Comparison of ENCODE assay signal across 20 cellular contexts in genomic region chr2:131404794-131405193, GRCh38. TPM values are rescaled to one million over a fixed set of nuclear protein-coding genes. Genes with fewer than 3 reads are reported as not detected.
DNase-seq lines count a peak whose midpoint lies in the region; ATAC-seq, FAIRE-seq and TF ChIP-seq lines count a peak whose summit lies in the region.
"Had no signal": no experiment of that assay in that cellular context is flagged by ENCODE, and none has a peak within 500 bp of the region (broad histone marks: within the 10 kb centered on the region; RNA-seq: fewer than 3 reads in every experiment).

No MANE protein-coding gene starts in this region.

- dilution Hi-C loops in IMR-90 (cut with HindIII; ENCODE audit: low sequenced_read_pairs, unreplicated experiment): no loop called here

- H3K27me3 ChIP-seq in BLaER1: no peaks in the 10 kb centered on the region
- peaks cover 16% of the 10 kb centered on the region for H3K27me3 ChIP-seq in IMR-90 (ENCODE audit: control insufficient read depth, insufficient read depth, low read length)
- no peaks in the 10 kb centered on the region for H3K27me3 ChIP-seq in H1 (replicated peaks in 1 of 4; ENCODE audit: control insufficient read depth in 3 of 4, extremely low read depth in 1 of 4, insufficient read depth in 3 of 4, low read length in 3 of 4)
- H3K27me3 ChIP-seq in Peyer's patch: no peaks in the 10 kb centered on the region
- H3K27me3 ChIP-seq: BLaER1 treated with 17β-estradiol and CSF1 and Interleukin-3, amounts not matched to agents 10 nM and 100 nM had no signal

- H3K4me3 ChIP-seq in BLaER1 (no peak overlapping the region), IMR-90 (ENCODE audit: insufficient read depth, low read depth, low read length) (no peak overlapping the region), H1 (ENCODE audit: extremely low read depth in 1 of 4, insufficient read depth in 2 of 4, low read depth in 3 of 4, low read length in 4 of 4) (no peak overlapping the region), Peyer's patch (no peak overlapping the region)
- H3K4me3 ChIP-seq: BLaER1 treated with 17β-estradiol and CSF1 and Interleukin-3, amounts not matched to agents 10 nM and 100 nM; GM23248 had no signal

- H3K27me3 Mint-ChIP-seq in T-helper 2 cell treated with Interferon-gamma antibody and Interleukin-4, amounts not matched to agents 5 μg/mL and 100 μg/mL, for 36 hours (ENCODE audit: low read depth): peaks cover 29% of the 10 kb centered on the region

- no peaks in the 10 kb centered on the region for H3K79me2 ChIP-seq in H1 (ENCODE audit: control insufficient read depth in 1 of 2, insufficient read depth in 2 of 2, low read length in 2 of 2)

- no TSS peak for BruUV-seq in IMR-90 (replicated peaks; lab: Mats Ljungman, UMichigan)

- ATAC-seq in IMR-90 (ENCODE audit: low read depth): no peak
- ATAC-seq in HG03159 (IDR thresholded peaks at IDR 0.05; ENCODE audit: unreplicated experiment): no peak
- ATAC-seq in GM21619 (IDR thresholded peaks at IDR 0.05; ENCODE audit: unreplicated experiment): no peak
- ATAC-seq: CD8-positive, alpha-beta T cell; HepG2 had no signal

- TF ChIP-seq RAD21 in IMR-90 (IDR thresholded peaks at IDR 0.05; ENCODE audit: low read length): no peak
- no peak for TF ChIP-seq RAD21 in H1 (IDR thresholded peaks at IDR 0.05 in 1 of 2, conservative IDR thresholded peaks at IDR 0.05 in 1 of 2; ENCODE audit: low read depth in 2 of 2, low read length in 2 of 2)

- no peak overlapping the region for H3K14ac ChIP-seq in IMR-90 (replicated peaks; ENCODE audit: low read depth, low read length)
- no peak overlapping the region for H3K14ac ChIP-seq in H1 (ENCODE audit: insufficient read length)

- TF ChIP-seq CTCF in IMR-90 (conservative IDR thresholded peaks at IDR 0.05; ENCODE audit: low read depth, low read length) (no peak), H1 (IDR thresholded peaks at IDR 0.05; ENCODE audit: control extremely low read depth in 1 of 3, insufficient read depth in 1 of 3, low read depth in 1 of 3, low read length in 3 of 3) (no peak), Peyer's patch (IDR thresholded peaks at IDR 0.05) (no peak)

- H3K4me1 ChIP-seq in BLaER1 (no peaks in the 10 kb centered on the region), IMR-90 (ENCODE audit: control insufficient read depth, insufficient read depth, low read length) (no peaks in the 10 kb centered on the region), H1 (replicated peaks in 1 of 4; ENCODE audit: control insufficient read depth in 3 of 4, insufficient read depth in 4 of 4, low read length in 3 of 4) (peaks cover 0 to 2% (median 0%) of the 10 kb centered on the region in 4 experiments; a peak in 1 of 7 replicates), Peyer's patch (no peaks in the 10 kb centered on the region)
- H3K4me1 ChIP-seq: BLaER1 treated with 17β-estradiol and CSF1 and Interleukin-3, amounts not matched to agents 10 nM and 100 nM had no signal

- no peak for DNase-seq in T-helper 2 cell treated with Interferon-gamma antibody and Interleukin-4, amounts not matched to agents 5 μg/mL and 100 μg/mL, for 36 hours (ENCODE audit: low spot score)
- DNase-seq in T-helper 2 cell (no peak), IMR-90 (no peak), H1 (ENCODE audit: low read depth in 1 of 2, low spot score in 2 of 2) (no peak), Peyer's patch (no peak)
- DNase-seq: 8988T; Calu3; CD8-positive, alpha-beta T cell; DMS53; GM23248; H7 had no signal

- no peak overlapping the region for H2BK15ac ChIP-seq in IMR-90 (ENCODE audit: low read depth, low read length)
- H2BK15ac ChIP-seq in H1 (ENCODE audit: low read length): no peak overlapping the region

- H3K36me3 Mint-ChIP-seq in T-helper 2 cell treated with Interferon-gamma antibody and Interleukin-4, amounts not matched to agents 5 μg/mL and 100 μg/mL, for 36 hours (ENCODE audit: low read depth): no peaks in the 10 kb centered on the region
- H3K36me3 Mint-ChIP-seq: CD8-positive, alpha-beta T cell had no signal

- H3K9me3 Mint-ChIP-seq in T-helper 2 cell treated with Interferon-gamma antibody and Interleukin-4, amounts not matched to agents 5 μg/mL and 100 μg/mL, for 36 hours: no peaks in the 10 kb centered on the region
- H3K9me3 Mint-ChIP-seq: CD8-positive, alpha-beta T cell had no signal

- no peaks in the 10 kb centered on the region for H3K9me1 ChIP-seq in IMR-90 (ENCODE audit: insufficient read depth, low read length)

- H2AFZ ChIP-seq in IMR-90 (replicated peaks; ENCODE audit: low read length, poor library complexity) (no peak overlapping the region), H1 (ENCODE audit: low read length) (peak overlapping the region; percentile 59; the same call in 1 of the 2 replicates)
- H2AFZ ChIP-seq: GM23248 had no signal

- no peak overlapping the region for H3K27ac ChIP-seq in BLaER1
- H3K27ac ChIP-seq in IMR-90 (ENCODE audit: insufficient read depth, low read length): no peak overlapping the region
- no peak overlapping the region for H3K27ac ChIP-seq in H1 (ENCODE audit: low read depth, low read length)
- no peak overlapping the region for H3K27ac ChIP-seq in Peyer's patch
- H3K27ac ChIP-seq: BLaER1 treated with 17β-estradiol and CSF1 and Interleukin-3, amounts not matched to agents 10 nM and 100 nM; GM23248 had no signal

- H2AK9ac ChIP-seq in IMR-90 (replicated peaks; ENCODE audit: low read depth, low read length, poor library complexity): peak overlapping the region; percentile 61

- no peak overlapping the region for H3K56ac ChIP-seq in IMR-90 (ENCODE audit: extremely low read depth, insufficient read depth, low read length)
- H3K56ac ChIP-seq in H1 (replicated peaks; ENCODE audit: insufficient read length, low read depth, low read length): no peak overlapping the region

- H3K4ac ChIP-seq in IMR-90 (ENCODE audit: low read depth, low read length): no peak overlapping the region
- H3K4ac ChIP-seq in H1 (replicated peaks; ENCODE audit: insufficient read length, low read depth, low read length): no peak overlapping the region

- H3K18ac ChIP-seq in IMR-90 (ENCODE audit: low read depth, low read length): no peak overlapping the region
- no peak overlapping the region for H3K18ac ChIP-seq in H1 (ENCODE audit: extremely low read depth, low read length)

- POLR2A ChIA-PET in IMR-90 (lab: Charles Lee; ENCODE audit: unreplicated experiment) (no interaction called here), H1 (lab: Charles Lee; ENCODE audit: partially characterized antibody) (interaction anchor here (1.3 kb wide), 1 partner anchor 88 kb away, joined by 3 read pairs; no protein-coding TSS in a partner anchor)

- no peaks in the 10 kb centered on the region for H3K23me2 ChIP-seq in H1 (ENCODE audit: low read depth, low read length)

- H4K91ac ChIP-seq in IMR-90 (ENCODE audit: insufficient read depth, low read depth, low read length): no peak overlapping the region
- H4K91ac ChIP-seq in H1 (replicated peaks; ENCODE audit: insufficient read length, low read length): no peak overlapping the region

- H2AK5ac ChIP-seq in IMR-90 (ENCODE audit: low read depth, low read length) (no peak overlapping the region), H1 (ENCODE audit: low read depth, low read length) (no peak overlapping the region)

- H3K36me3 ChIP-seq in BLaER1: no peaks in the 10 kb centered on the region
- no peaks in the 10 kb centered on the region for H3K36me3 ChIP-seq in IMR-90 (ENCODE audit: control insufficient read depth, insufficient read depth, low read length)
- H3K36me3 ChIP-seq in H1 (ENCODE audit: control insufficient read depth in 2 of 4, insufficient read depth in 4 of 4, low read length in 3 of 4): no peaks in the 10 kb centered on the region
- no peaks in the 10 kb centered on the region for H3K36me3 ChIP-seq in Peyer's patch
- H3K36me3 ChIP-seq: BLaER1 treated with 17β-estradiol and CSF1 and Interleukin-3, amounts not matched to agents 10 nM and 100 nM had no signal

- peak overlapping the region; percentile 44 for H3K4me3 Mint-ChIP-seq in T-helper 2 cell treated with Interferon-gamma antibody and Interleukin-4, amounts not matched to agents 5 μg/mL and 100 μg/mL, for 36 hours
- H3K4me3 Mint-ChIP-seq: CD8-positive, alpha-beta T cell had no signal

- H2BK5ac ChIP-seq in IMR-90 (ENCODE audit: low read depth, low read length, poor library complexity, severe bottlenecking): no peak overlapping the region
- no peak overlapping the region for H2BK5ac ChIP-seq in H1 (ENCODE audit: low read depth, low read length)

- CTCF ChIA-PET in IMR-90 (lab: Yijun Ruan, JAX) (no interaction called here), H1 (lab: Charles Lee; ENCODE audit: partially characterized antibody) (interaction anchor here (2.3 kb wide), 1 partner anchor 9 kb away, joined by 11 read pairs; no protein-coding TSS in a partner anchor)

- no peak for FAIRE-seq in H1 (lab: Jason Lieb, UNC)
- FAIRE-seq: G401.6, GM12891, GM19239, HepG2 had no signal

- no peak overlapping the region for H3K27ac Mint-ChIP-seq in T-helper 2 cell treated with Interferon-gamma antibody and Interleukin-4, amounts not matched to agents 5 μg/mL and 100 μg/mL, for 36 hours
- H3K27ac Mint-ChIP-seq: CD8-positive, alpha-beta T cell had no signal

- 72% methylated on average over 6 of the region's 12 CpGs; no CpG with 5 or more reads in 1 of the 2 experiments for WGBS in IMR-90 (ENCODE audit: extremely low coverage in 2 of 2, insufficient read length in 1 of 2), 2 experiments
- 89% methylated on average over 12 of the region's 12 CpGs; no CpG with 5 or more reads in 1 of the 2 experiments for WGBS in H1 (ENCODE audit: extremely low coverage in 1 of 2, insufficient coverage in 1 of 2, insufficient read length in 1 of 2, insufficient replicate concordance in 2 of 2, low coverage in 1 of 2, low lambda C conversion rate in 2 of 2, missing lambda C conversion rate in 1 of 2), 2 experiments

- no peak overlapping the region for H3K9ac ChIP-seq in BLaER1
- no peak overlapping the region for H3K9ac ChIP-seq in IMR-90 (ENCODE audit: low read depth, low read length)
- no peak overlapping the region for H3K9ac ChIP-seq in H1 (replicated peaks in 1 of 4; ENCODE audit: extremely low read depth in 1 of 4, low read depth in 3 of 4, low read length in 3 of 4)
- H3K9ac ChIP-seq: BLaER1 treated with 17β-estradiol and CSF1 and Interleukin-3, amounts not matched to agents 10 nM and 100 nM; GM23248 had no signal

- TF ChIP-seq POLR2A in IMR-90 (IDR thresholded peaks at IDR 0.05; ENCODE audit: low read depth, low read length) (no peak), H1 (IDR thresholded peaks at IDR 0.05; ENCODE audit: control extremely low read depth in 1 of 2, low read depth in 2 of 2, low read length in 2 of 2) (no peak), Peyer's patch (IDR thresholded peaks at IDR 0.05) (no peak)

- intact Hi-C loops in IMR-90 (cut with micrococcal nuclease): no loop called here

- H3K4me1 Mint-ChIP-seq in T-helper 2 cell treated with Interferon-gamma antibody and Interleukin-4, amounts not matched to agents 5 μg/mL and 100 μg/mL, for 36 hours (ENCODE audit: low read depth): peaks cover 17% of the 10 kb centered on the region

- H3K9me3 ChIP-seq in BLaER1 (no peaks in the 10 kb centered on the region), IMR-90 (ENCODE audit: control insufficient read depth, insufficient read depth, low read length) (no peaks in the 10 kb centered on the region), H1 (ENCODE audit: insufficient read depth in 2 of 2, low read depth in 1 of 2, low read length in 1 of 2) (no peaks in the 10 kb centered on the region), Peyer's patch (no peaks in the 10 kb centered on the region)
- H3K9me3 ChIP-seq: BLaER1 treated with 17β-estradiol and CSF1 and Interleukin-3, amounts not matched to agents 10 nM and 100 nM had no signal

- H3K4me2 ChIP-seq in BLaER1: 0 out of 2 replicates have a peak overlapping the region, but pooled peaks have one; percentile 5
- H3K4me2 ChIP-seq in IMR-90 (ENCODE audit: low read depth, low read length): no peak overlapping the region
- H3K4me2 ChIP-seq in H1 (ENCODE audit: insufficient read depth in 1 of 2, low read depth in 2 of 2, low read length in 2 of 2): no peak overlapping the region

- H2BK120ac ChIP-seq in IMR-90 (ENCODE audit: low read depth, low read length) (no peak overlapping the region), H1 (replicated peaks; ENCODE audit: low read depth, low read length) (no peak overlapping the region)

- no peak overlapping the region for H2BK12ac ChIP-seq in H1 (ENCODE audit: low read depth, low read length)

- H2BK20ac ChIP-seq in IMR-90 (ENCODE audit: low read depth, low read length): no peak overlapping the region
- no peak overlapping the region for H2BK20ac ChIP-seq in H1 (ENCODE audit: low read length)

- TF ChIP-seq EP300 in H1 (IDR thresholded peaks at IDR 0.05; ENCODE audit: borderline replicate concordance in 1 of 2, low read depth in 2 of 2, low read length in 2 of 2): no peak

- H4K20me1 ChIP-seq in BLaER1: no peaks in the 10 kb centered on the region
- H4K20me1 ChIP-seq in IMR-90 (ENCODE audit: insufficient read depth, low read length): no peaks in the 10 kb centered on the region
- H4K20me1 ChIP-seq in H1 (replicated peaks in 1 of 2; ENCODE audit: control insufficient read depth in 1 of 2, insufficient read depth in 2 of 2, low read length in 2 of 2): no peaks in the 10 kb centered on the region
- H4K20me1 ChIP-seq: BLaER1 treated with 17β-estradiol and CSF1 and Interleukin-3, amounts not matched to agents 10 nM and 100 nM had no signal

- no peak overlapping the region for H4K8ac ChIP-seq in IMR-90 (ENCODE audit: low read depth in 2 of 2, low read length in 2 of 2)
- H4K8ac ChIP-seq in H1 (ENCODE audit: extremely low read depth, insufficient read depth, low read length): no peak overlapping the region

- H4K5ac ChIP-seq in IMR-90 (ENCODE audit: low read depth, low read length) (no peak overlapping the region), H1 (ENCODE audit: insufficient read length, low read depth, low read length) (no peak overlapping the region)

- H3K79me1 ChIP-seq in IMR-90 (ENCODE audit: low read depth in 1 of 2, low read length in 2 of 2) (no peaks in the 10 kb centered on the region), H1 (ENCODE audit: low read depth, low read length) (no peaks in the 10 kb centered on the region)

- H3K23ac ChIP-seq in IMR-90 (ENCODE audit: low read depth, low read length) (no peak overlapping the region), H1 (ENCODE audit: insufficient read length) (no peak overlapping the region)

- in situ Hi-C loops in IMR-90 (cut with MboI; ENCODE audit: low sequenced_read_pairs): loop anchor here (25.0 kb wide), 1 partner anchor 408 kb away; no protein-coding TSS in a partner anchor

RNA-seq across cellular contexts. Expression of gene RAB6D, which starts 40.8 kb away (rescaled TPM):
- not detected in 2 replicates for total RNA-seq in IMR-90 (2012; rRNA removed)
- polyA plus RNA-seq in IMR-90 (2012; rRNA removed): not detected in 2 replicates
- polyA plus RNA-seq in IMR-90 (2012; cell fraction: cytosol; rRNA removed): not detected in 2 replicates
- not detected in 2 replicates for polyA plus RNA-seq in IMR-90 (2012; cell fraction: nucleus; rRNA removed; ENCODE audit: low replicate concordance)
- total RNA-seq in H1 (2021; fragmentation: NEBNext Ultra II Directional; extraction: Animal tissue kit (Norgen Biotek cat#: 25700)): 0.17 and 0.22 TPM in 2 replicates
- polyA plus RNA-seq in H1 (2011; rRNA removed): 0.05 and 0.06 TPM in 2 replicates
- 0.05 TPM for polyA plus RNA-seq in H1 (2011; cell fraction: cytosol; rRNA removed)
- not detected for polyA plus RNA-seq in H1 (2011; cell fraction: nucleus; rRNA removed)
- 0.05 to 0.10 TPM in 2 of 4 replicates, not detected in the others for polyA plus RNA-seq in H1 (2012, experiment 1 of 2)
- polyA plus RNA-seq in H1 (2012, experiment 2 of 2): not detected
- polyA plus RNA-seq in H1 (2013, experiment 1 of 2): 0.02 TPM
- 0.02 TPM for polyA plus RNA-seq in H1 (2013, experiment 2 of 2)
- 0.07 and 0.13 TPM in 2 replicates for polyA minus RNA-seq in H1 (2011; rRNA and poly(A)+ RNA removed)
- not detected for polyA minus RNA-seq in H1 (2011; cell fraction: cytosol; rRNA and poly(A)+ RNA removed)
- not detected for polyA minus RNA-seq in H1 (2011; cell fraction: nucleus; rRNA and poly(A)+ RNA removed)
- 1 to 10 TPM in 3 of 4 donors, not detected in 1; 2.0 to 3.0 (median 2.1) TPM for total RNA-seq in Peyer's patch
- total RNA-seq: A673; CD8-positive, alpha-beta T cell; GM23248; HepG2 had no signal
